Comparison of ENCODE assay signal across 1 cellular context in the genomic region with DNA sequence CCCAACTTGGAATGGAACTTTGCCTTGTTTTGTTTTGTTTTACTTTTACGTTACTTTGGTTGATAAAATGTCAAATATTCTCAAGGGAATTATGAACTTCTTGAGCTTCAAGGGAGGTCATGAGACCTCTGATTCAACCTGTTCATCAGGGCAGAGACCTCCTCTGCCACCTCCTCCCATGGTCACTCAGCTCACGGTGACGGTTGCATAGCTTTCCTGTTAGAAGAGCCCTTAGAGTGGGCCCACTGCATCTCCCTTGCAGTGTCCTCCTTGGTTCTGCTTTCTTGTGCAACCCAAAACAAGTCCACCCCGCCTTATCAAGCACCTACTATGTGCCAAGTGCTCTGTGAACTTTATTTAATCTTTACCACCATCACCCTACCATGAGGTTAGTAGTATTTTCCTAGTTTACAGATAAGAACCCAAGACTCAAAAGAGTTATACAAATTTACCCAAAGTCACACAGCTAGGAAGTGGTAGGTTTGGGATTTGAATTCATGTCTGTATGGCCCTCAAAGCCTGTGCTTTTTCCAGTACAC.
A peak's percentile ranks its signal among the peaks of the same experiment; 100 is the strongest.
TF ChIP-seq lines count a peak whose summit lies in the region.

No MANE protein-coding gene starts in this region.

TF ChIP-seq in HepG2, 621 proteins besides CTCF, POLR2A, EP300 and RAD21:
- TF ChIP-seq ZKSCAN1 (IDR thresholded peaks at IDR 0.05; ENCODE audit: low read length) (peak; percentile 63; the same call in 1 of the 2 replicates), HIVEP1 (CRISPR knock-in tag; IDR thresholded peaks at IDR 0.05) (no peak)
